ENCODE assay signal across 12 cellular contexts in genomic region chr5:172853355-172853975, GRCh38. TPM values are rescaled to one million over a fixed set of nuclear protein-coding genes. Genes with fewer than 3 reads are reported as not detected.
DNase-seq lines count a peak whose midpoint lies in the region; ATAC-seq and TF ChIP-seq lines count a peak whose summit lies in the region.
"Had no signal": no experiment of that assay in that cellular context is flagged by ENCODE, and none has a peak within 500 bp of the region (broad histone marks: within the 10 kb centered on the region; RNA-seq: fewer than 3 reads in every experiment).

No MANE protein-coding gene starts in this region.

- H3K4me1 ChIP-seq in adipocyte (ENCODE audit: control insufficient read depth, insufficient read depth, low read length): peaks cover 53% of the 10 kb centered on the region
- peaks cover 23% of the 10 kb centered on the region for H3K4me1 ChIP-seq in hepatocyte (ENCODE audit: insufficient read depth)
- peaks cover 91% of the 10 kb centered on the region for H3K4me1 ChIP-seq in suprapubic skin

- peaks cover 90% of the 10 kb centered on the region for H3K79me2 ChIP-seq in hepatocyte

- no peaks in the 10 kb centered on the region for H3K9me2 ChIP-seq in hepatocyte (replicated peaks; ENCODE audit: insufficient read depth)

- no peak for TF ChIP-seq POLR2A in suprapubic skin (IDR thresholded peaks at IDR 0.05)

- no peaks in the 10 kb centered on the region for H4K20me1 ChIP-seq in hepatocyte (ENCODE audit: insufficient read depth, poor library complexity, severe bottlenecking)

- H3K27ac ChIP-seq in hepatocyte: peak overlapping the region; percentile 73
- peak overlapping the region; percentile 91 for H3K27ac ChIP-seq in suprapubic skin
- H3K27ac ChIP-seq: parathyroid adenoma had no signal

- no peak overlapping the region for H3K4me3 ChIP-seq in adipocyte (ENCODE audit: low read length)
- no peak overlapping the region for H3K4me3 ChIP-seq in hepatocyte
- no peak overlapping the region for H3K4me3 ChIP-seq in suprapubic skin

- TF ChIP-seq EP300 in suprapubic skin (IDR thresholded peaks at IDR 0.05): no peak

- ATAC-seq in GM18502 (IDR thresholded peaks at IDR 0.05; ENCODE audit: poor library complexity, unreplicated experiment): no peak
- no peak for ATAC-seq in HG03039 (IDR thresholded peaks at IDR 0.05; ENCODE audit: unreplicated experiment)
- no peak for ATAC-seq in HG03025 (IDR thresholded peaks at IDR 0.05; ENCODE audit: low FRiP score, unreplicated experiment)

- H3K4me2 ChIP-seq in hepatocyte: no peak overlapping the region

- H3K36me3 ChIP-seq in adipocyte (ENCODE audit: control insufficient read depth, insufficient read depth, low read length, severe bottlenecking) (no peaks in the 10 kb centered on the region), hepatocyte (replicated peaks; ENCODE audit: insufficient read depth, low read depth) (no peaks in the 10 kb centered on the region), suprapubic skin (no peaks in the 10 kb centered on the region)

- peak; percentile 29 for DNase-seq in NK-92 treated with Interleukin-12 subunit alpha and Interleukin-12 subunit beta, amount 100 ng/mL, for 24 hours (lab: John Stamatoyannopoulos, UW)
- no peak for DNase-seq in NK-92 (lab: John Stamatoyannopoulos, UW; ENCODE audit: unreplicated experiment)
- DNase-seq in adipocyte (ENCODE audit: low read depth): peak; percentile 57
- DNase-seq in hepatocyte (ENCODE audit: low spot score): no peak
- no peak for DNase-seq in suprapubic skin (ENCODE audit: low spot score in 2 of 2)
- DNase-seq: ACHN; activated naive CD4-positive, alpha-beta T cell treated with Interleukin-2 at 50 U/mL for 16 hours; NCI-H2081 treated with DMSO at 0.1 percent for 48 hours had no signal

- H3K27me3 ChIP-seq in adipocyte (replicated peaks; ENCODE audit: control insufficient read depth, insufficient read depth, low read length) (no peaks in the 10 kb centered on the region), hepatocyte (no peaks in the 10 kb centered on the region), suprapubic skin (no peaks in the 10 kb centered on the region)

- WGBS in hepatocyte (ENCODE audit: low lambda C conversion rate, missing lambda C conversion rate): 89% methylated on average over 8 of the region's 8 CpGs
- 87% methylated on average over 7 of the region's 8 CpGs for WGBS in suprapubic skin

- H2AFZ ChIP-seq in hepatocyte: no peak overlapping the region
- H2AFZ ChIP-seq: parathyroid adenoma had no signal

- TF ChIP-seq CTCF in hepatocyte (IDR thresholded peaks at IDR 0.05; ENCODE audit: poor library complexity): no peak
- no peak for TF ChIP-seq CTCF in suprapubic skin (IDR thresholded peaks at IDR 0.05)

- peak overlapping the region; percentile 86 for H3K9ac ChIP-seq in adipocyte (ENCODE audit: low read length)
- H3K9ac ChIP-seq: parathyroid adenoma had no signal

- H3K9me3 ChIP-seq in adipocyte (ENCODE audit: control insufficient read depth, low read length): no peaks in the 10 kb centered on the region
- H3K9me3 ChIP-seq in hepatocyte (ENCODE audit: low read depth): no peaks in the 10 kb centered on the region
- no peaks in the 10 kb centered on the region for H3K9me3 ChIP-seq in suprapubic skin

RNA-seq across cellular contexts. Expression of gene ERGIC1, which starts 19.4 kb away (rescaled TPM):
- total RNA-seq in hepatocyte (105 and 107 TPM in 2 replicates), suprapubic skin (100 to 1,000 TPM in 1 of 4 donors, 10 to 100 TPM in 3; 81.2 to 106 (median 91.8) TPM)
- polyA plus RNA-seq in hepatocyte: 30.1 and 39.1 TPM in 2 replicates

Comparison
In these comparisons a context has a peak if more than half of its experiments do, and no peak if none do; other contexts are left out.
1. DNase-seq: peak in NK-92 treated with Interleukin-12 subunit alpha and Interleukin-12 subunit beta, amount 100 ng/mL, for 24 hours (single experiment) and adipocyte (single experiment); none in NK-92 (single experiment), hepatocyte (single experiment) and suprapubic skin (0 of 2).